Comparison of ENCODE assay signal across 2 cellular contexts in the genomic region with DNA sequence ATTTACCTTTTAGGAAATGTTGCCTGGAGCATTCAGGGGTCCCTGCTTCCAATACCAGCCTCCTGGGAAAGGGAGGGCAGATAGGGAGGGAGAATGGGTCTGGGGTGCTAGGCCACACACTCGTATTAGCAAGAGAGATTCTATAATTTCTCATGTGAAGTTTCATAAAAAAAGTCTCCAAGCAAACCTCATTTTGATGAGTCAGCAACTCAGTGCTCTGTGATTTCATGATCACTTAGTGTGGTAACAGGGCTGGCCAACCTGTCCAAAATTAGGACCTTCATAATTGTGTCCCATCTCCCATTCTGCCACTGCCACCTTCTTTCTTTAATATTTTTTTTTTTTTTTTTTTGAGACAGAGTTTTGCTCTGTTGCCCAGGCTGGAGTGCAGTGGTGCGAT.
TF ChIP-seq lines count a peak whose summit lies in the region.

No MANE protein-coding gene starts in this region.

TF ChIP-seq in IMR-90, 13 proteins besides CTCF, POLR2A, EP300 and RAD21:
- TF ChIP-seq MAFK (IDR thresholded peaks at IDR 0.05; ENCODE audit: low read depth, low read length) = peak; percentile 99
- no peak for TF ChIP-seq BHLHE40 (IDR thresholded peaks at IDR 0.05; ENCODE audit: low read depth, low read length)

TF ChIP-seq in H1, 55 proteins besides CTCF, POLR2A, EP300 and RAD21:
- peak; percentile 90 for TF ChIP-seq MAFK (IDR thresholded peaks at IDR 0.05; ENCODE audit: low read depth, low read length)
- TF ChIP-seq CHD2 (IDR thresholded peaks at IDR 0.05; ENCODE audit: low read length) = no peak
